ENCODE assay signal across 8 cellular contexts in the genomic region with DNA sequence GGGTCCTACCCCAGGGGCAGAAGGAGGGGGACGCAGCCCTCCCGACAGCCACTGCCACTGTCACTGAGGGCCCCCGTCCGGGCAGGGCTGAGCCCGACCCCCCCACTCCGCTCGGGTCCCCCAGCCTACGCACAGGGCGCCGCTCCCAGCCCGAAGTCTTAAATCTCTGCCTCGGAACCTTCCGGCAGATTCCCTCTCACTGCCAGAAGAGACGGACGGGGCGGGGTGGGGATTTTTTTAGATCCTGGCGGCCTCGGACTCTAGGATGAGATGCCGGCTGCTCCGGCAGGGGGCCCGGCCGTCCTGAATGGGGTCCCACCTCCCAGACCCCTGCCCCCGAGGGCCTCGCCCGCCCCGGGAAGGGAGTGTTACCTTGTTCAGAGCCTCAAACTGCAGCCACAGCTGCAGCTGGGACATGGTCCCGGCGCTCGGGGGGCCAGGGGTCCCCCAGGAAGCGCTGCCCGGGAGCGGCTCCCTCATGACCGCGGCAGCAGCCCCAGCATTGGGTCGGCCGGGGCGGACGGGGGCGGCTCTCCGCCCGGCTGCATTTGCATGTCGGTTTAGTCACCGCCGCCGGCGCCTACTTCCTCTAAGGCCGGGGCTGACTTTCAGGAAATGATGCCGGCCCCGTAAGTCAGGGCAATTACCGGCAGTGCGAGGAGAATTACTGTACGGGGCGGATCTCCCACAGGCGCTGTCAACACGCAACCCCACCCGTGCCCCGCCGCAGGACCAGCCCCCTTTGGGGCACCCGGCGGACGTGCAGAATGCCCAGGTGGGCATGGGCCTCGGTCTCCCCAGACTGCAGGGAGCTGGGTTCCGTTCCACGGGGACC. TPM values are rescaled to one million over a fixed set of nuclear protein-coding genes. Genes with fewer than 3 reads are reported as not detected.
DNase-seq lines count a peak whose midpoint lies in the region; ATAC-seq and TF ChIP-seq lines count a peak whose summit lies in the region.

No MANE protein-coding gene starts in this region.

- H3K4me3 ChIP-seq in sigmoid colon = peak overlapping the region; percentile 53 to 68 (median 60)

- peak in 1 of 4 experiments; percentile 44 for TF ChIP-seq CTCF in sigmoid colon (IDR thresholded peaks at IDR 0.05)

- no peaks in the 10 kb centered on the region for H3K27me3 ChIP-seq in sigmoid colon

- peak overlapping the region; percentile 86 for H3K27ac Mint-ChIP-seq in T-helper 2 cell treated with Interferon-gamma antibody and Interleukin-4, amounts not matched to agents 5 μg/mL and 100 μg/mL, for 36 hours

- peak; percentile 16 to 91 (median 60) for TF ChIP-seq EP300 in sigmoid colon (IDR thresholded peaks at IDR 0.05)

- intact Hi-C loops in sigmoid colon (cut with DNase I) = loop anchor here (5.0 kb wide), 2 partner anchors 40 to 60 kb away; a partner anchor contains a TSS

- WGBS in sigmoid colon, 2 donors = 1% methylated on average over 64 of the region's 64 CpGs

- peaks cover 0 to 75% (median 59%) of the 10 kb centered on the region in 4 donors for H3K4me1 ChIP-seq in sigmoid colon

- peaks cover 10% of the 10 kb centered on the region for H3K4me1 Mint-ChIP-seq in T-helper 2 cell treated with Interferon-gamma antibody and Interleukin-4, amounts not matched to agents 5 μg/mL and 100 μg/mL, for 36 hours (ENCODE audit: low read depth)

- CTCF ChIA-PET in HEK293T (lab: Yijun Ruan, JAX) = no interaction called here

- no peak for TF ChIP-seq POLR2A in sigmoid colon (IDR thresholded peaks at IDR 0.05)

- H3K9me3 ChIP-seq in sigmoid colon = no peaks in the 10 kb centered on the region

- ATAC-seq in GM18873 (IDR thresholded peaks at IDR 0.05; ENCODE audit: low FRiP score, unreplicated experiment) (peak; percentile 36), HG03432 (IDR thresholded peaks at IDR 0.05; ENCODE audit: unreplicated experiment) (peak; percentile 38)

- no peaks in the 10 kb centered on the region for H3K27me3 Mint-ChIP-seq in T-helper 2 cell treated with Interferon-gamma antibody and Interleukin-4, amounts not matched to agents 5 μg/mL and 100 μg/mL, for 36 hours (ENCODE audit: low read depth)

- H3K4me3 Mint-ChIP-seq in T-helper 2 cell treated with Interferon-gamma antibody and Interleukin-4, amounts not matched to agents 5 μg/mL and 100 μg/mL, for 36 hours = peak overlapping the region; percentile 90

- H3K36me3 Mint-ChIP-seq in T-helper 2 cell treated with Interferon-gamma antibody and Interleukin-4, amounts not matched to agents 5 μg/mL and 100 μg/mL, for 36 hours (ENCODE audit: low read depth) = peaks cover 9% of the 10 kb centered on the region

- H3K9me3 Mint-ChIP-seq in T-helper 2 cell treated with Interferon-gamma antibody and Interleukin-4, amounts not matched to agents 5 μg/mL and 100 μg/mL, for 36 hours = no peaks in the 10 kb centered on the region

- H3K36me3 ChIP-seq in sigmoid colon = peaks cover 3 to 18% (median 6%) of the 10 kb centered on the region in 4 donors

- peak overlapping the region; percentile 83 to 94 (median 90) for H3K27ac ChIP-seq in sigmoid colon

- POLR2A ChIA-PET in HEK293T (lab: Yijun Ruan, JAX) = no interaction called here

- DNase-seq in T-helper 2 cell treated with Interferon-gamma antibody and Interleukin-4, amounts not matched to agents 5 μg/mL and 100 μg/mL, for 36 hours (ENCODE audit: low spot score) = peak; percentile 90
- peak in 33 of 58 donors; percentile 8 to 66 (median 25) for DNase-seq in anterior cingulate cortex (lab: John Stamatoyannopoulos, UW)
- peak in 33 of 51 donors; percentile 4 to 77 (median 31) for DNase-seq in hypothalamus (lab: John Stamatoyannopoulos, UW)
- peak; percentile 91 for DNase-seq in sigmoid colon
- DNase-seq in HEK293T (ENCODE audit: extremely low spot score) = no peak
- no peak for DNase-seq in NCI-H82 treated with DMSO at 0.1 percent for 48 hours (lab: John Stamatoyannopoulos, UW; ENCODE audit: unreplicated experiment)

TF ChIP-seq in HEK293T, 16 proteins besides CTCF, POLR2A, EP300 and RAD21:
- TF ChIP-seq, protein P1, sequence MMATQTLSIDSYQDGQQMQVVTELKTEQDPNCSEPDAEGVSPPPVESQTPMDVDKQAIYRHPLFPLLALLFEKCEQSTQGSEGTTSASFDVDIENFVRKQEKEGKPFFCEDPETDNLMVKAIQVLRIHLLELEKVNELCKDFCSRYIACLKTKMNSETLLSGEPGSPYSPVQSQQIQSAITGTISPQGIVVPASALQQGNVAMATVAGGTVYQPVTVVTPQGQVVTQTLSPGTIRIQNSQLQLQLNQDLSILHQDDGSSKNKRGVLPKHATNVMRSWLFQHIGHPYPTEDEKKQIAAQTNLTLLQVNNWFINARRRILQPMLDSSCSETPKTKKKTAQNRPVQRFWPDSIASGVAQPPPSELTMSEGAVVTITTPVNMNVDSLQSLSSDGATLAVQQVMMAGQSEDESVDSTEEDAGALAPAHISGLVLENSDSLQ (IDR thresholded peaks at IDR 0.05) = no peak
- TF ChIP-seq FOXA1 (IDR thresholded peaks at IDR 0.05) (no peak), ZNF384 (IDR thresholded peaks at IDR 0.05) (no peak), NFRKB (IDR thresholded peaks at IDR 0.05) (no peak), FOXK2 (IDR thresholded peaks at IDR 0.05) (no peak), CTBP1 (IDR thresholded peaks at IDR 0.05; ENCODE audit: borderline replicate concordance) (no peak), FOXM1 (IDR thresholded peaks at IDR 0.05; ENCODE audit: borderline replicate concordance) (no peak), L3MBTL2 (conservative IDR thresholded peaks at IDR 0.05) (no peak)

RNA-seq across cellular contexts. Expression of a gene that starts 28.1 kb away (rescaled TPM):
- total RNA-seq in sigmoid colon = 100 to 1,000 TPM; 269 to 433 (median 371) TPM
- 100 to 1,000 TPM; 311 to 662 (median 643) TPM for polyA plus RNA-seq in sigmoid colon

RNA-seq across cellular contexts. Expression of a gene that starts 36.8 kb away (rescaled TPM):
- 100 to 1,000 TPM in 2 of 4 donors, 10 to 100 TPM in 2; 82.0 to 203 (median 104) TPM for total RNA-seq in sigmoid colon
- polyA plus RNA-seq in sigmoid colon = 100 to 1,000 TPM; 124 to 175 (median 133) TPM

RNA-seq across cellular contexts. Expression of a gene that starts 42.1 kb away (rescaled TPM):
- total RNA-seq in sigmoid colon = 10 to 100 TPM in 3 of 4 donors, 1 to 10 TPM in 1; 6.8 to 91.9 (median 14.7) TPM
- polyA plus RNA-seq in sigmoid colon = 10 to 100 TPM; 11.4 to 75.0 (median 14.8) TPM

Comparison
In these comparisons a context has a peak if more than half of its experiments do, and no peak if none do; other contexts are left out.
1. DNase-seq: peak in T-helper 2 cell treated with Interferon-gamma antibody and Interleukin-4, amounts not matched to agents 5 μg/mL and 100 μg/mL, for 36 hours (single experiment), anterior cingulate cortex (33 of 58), hypothalamus (33 of 51) and sigmoid colon (single experiment); none in HEK293T (single experiment) and NCI-H82 treated with DMSO at 0.1 percent for 48 hours (single experiment).